Comparison of ENCODE assay signal across 10 cellular contexts in the genomic region with DNA sequence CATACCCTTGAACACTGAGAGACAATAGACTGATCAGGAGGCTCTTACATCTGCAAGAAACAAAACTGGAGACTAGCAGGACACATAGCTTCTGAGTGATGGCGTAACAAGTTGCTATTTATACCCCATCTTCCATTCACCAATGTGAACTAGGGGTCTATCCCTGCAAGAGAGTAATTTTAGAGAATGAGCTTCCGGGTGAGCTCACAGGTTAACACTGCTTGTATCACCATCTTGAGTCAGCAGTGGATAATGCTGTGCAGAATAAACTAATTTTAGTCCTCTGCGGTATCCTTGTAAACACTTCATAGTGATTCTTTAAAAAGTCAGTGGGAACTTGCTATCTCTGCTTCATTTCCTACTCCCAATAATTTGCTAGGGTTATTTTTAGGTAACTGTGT. TPM values are rescaled to one million over a fixed set of nuclear protein-coding genes. Genes with fewer than 3 reads are reported as not detected.
A peak's percentile ranks its signal among the peaks of the same experiment; 100 is the strongest.
DNase-seq lines count a peak whose midpoint lies in the region; FAIRE-seq and TF ChIP-seq lines count a peak whose summit lies in the region.
"Not testable (repeated sequence)": the region's sequence is repeated elsewhere in the genome, so short reads cannot be mapped to it uniquely, and the experiment has no call there.
"Had no signal": no experiment of that assay in that cellular context is flagged by ENCODE, and none has a peak within 500 bp of the region (broad histone marks: within the 10 kb centered on the region; RNA-seq: fewer than 3 reads in every experiment).

No MANE protein-coding gene starts in this region.

- not testable (repeated sequence) for H3K36me3 Mint-ChIP-seq in astrocyte (ENCODE audit: low read depth, unreplicated experiment)

- H3K9ac ChIP-seq in astrocyte (ENCODE audit: low read length): peak overlapping the region; percentile 80

- 81 to 91% methylated on average over 2 to 3 of the region's 3 CpGs for WGBS in sigmoid colon, 2 donors
- WGBS in urinary bladder: 24% methylated on average over 2 of the region's 3 CpGs

- peak overlapping the region; percentile 88 for H3K27ac Mint-ChIP-seq in astrocyte (ENCODE audit: unreplicated experiment)

- peak overlapping the region; percentile 73 for H3K4me2 ChIP-seq in astrocyte (ENCODE audit: low read length)

- H3K4me3 ChIP-seq in AG10803 (ENCODE audit: low read length); left ventricle myocardium inferior; muscle layer of duodenum (ENCODE audit: low read depth in 1 of 2, low read length in 2 of 2); sigmoid colon; urinary bladder (ENCODE audit: low read depth, low read length): not testable (repeated sequence)
- H3K4me3 ChIP-seq in astrocyte (ENCODE audit: insufficient read depth, low read depth, low read length): peak overlapping the region; percentile 19

- TF ChIP-seq EP300 in sigmoid colon (IDR thresholded peaks at IDR 0.05): not testable (repeated sequence)

- not testable (repeated sequence) for H2AFZ ChIP-seq in astrocyte (ENCODE audit: low read depth, low read length)

- H4K20me1 ChIP-seq in astrocyte (ENCODE audit: insufficient read depth, low read length): not testable (repeated sequence)

- not testable (repeated sequence) for H3K27me3 Mint-ChIP-seq in astrocyte (ENCODE audit: low read depth, unreplicated experiment)

- peaks cover 40% of the 10 kb centered on the region for H3K4me1 Mint-ChIP-seq in astrocyte (ENCODE audit: low read depth, unreplicated experiment)

- peaks cover 12% of the 10 kb centered on the region for H3K79me2 ChIP-seq in astrocyte (ENCODE audit: insufficient read depth, low read length)

- H3K27ac ChIP-seq in astrocyte (ENCODE audit: low read depth, low read length): peak overlapping the region; percentile 88
- H3K27ac ChIP-seq in left ventricle myocardium inferior (replicated peaks): peak overlapping the region; percentile 75
- peak overlapping the region; percentile 39 for H3K27ac ChIP-seq in muscle layer of duodenum (ENCODE audit: low read length)
- peak overlapping the region; percentile 65 to 81 (median 70) for H3K27ac ChIP-seq in sigmoid colon
- peak overlapping the region; percentile 38 for H3K27ac ChIP-seq in urinary bladder (ENCODE audit: low read depth)

- H3K27me3 ChIP-seq in astrocyte (ENCODE audit: insufficient read depth, low read length); left ventricle myocardium inferior (ENCODE audit: low read depth); muscle layer of duodenum (ENCODE audit: low read depth, low read length); sigmoid colon: not testable (repeated sequence)

- intact Hi-C loops in left ventricle myocardium inferior (cut with micrococcal nuclease); sigmoid colon (cut with DNase I): not testable (repeated sequence)

- H3K4me1 ChIP-seq in astrocyte (ENCODE audit: insufficient read depth, low read length) (peaks cover 18% of the 10 kb centered on the region), sigmoid colon (peaks cover 0 to 20% (median 5%) of the 10 kb centered on the region in 4 donors)
- not testable (repeated sequence) for H3K4me1 ChIP-seq in left ventricle myocardium inferior; muscle layer of duodenum (ENCODE audit: control insufficient read depth in 1 of 2, insufficient read depth in 2 of 2, low read length in 2 of 2); urinary bladder (ENCODE audit: insufficient read depth)

- H3K36me3 ChIP-seq in astrocyte (ENCODE audit: insufficient read depth, low read length); left ventricle myocardium inferior; muscle layer of duodenum (ENCODE audit: control insufficient read depth in 1 of 2, insufficient read depth in 2 of 2, low read length in 2 of 2); sigmoid colon; urinary bladder (ENCODE audit: insufficient read depth): not testable (repeated sequence)

- not testable (repeated sequence) for H3K9me3 Mint-ChIP-seq in astrocyte (ENCODE audit: unreplicated experiment)

- H3K4me3 Mint-ChIP-seq in astrocyte (ENCODE audit: unreplicated experiment): not testable (repeated sequence)

- not testable (repeated sequence) for TF ChIP-seq CTCF in AG10803 (conservative IDR thresholded peaks at IDR 0.05; ENCODE audit: low read length); astrocyte (IDR thresholded peaks at IDR 0.05; ENCODE audit: insufficient read depth, low read depth, low read length); left ventricle myocardium inferior (IDR thresholded peaks at IDR 0.05; ENCODE audit: borderline replicate concordance); sigmoid colon (IDR thresholded peaks at IDR 0.05)

- DNase-seq in AG10803 (ENCODE audit: low read depth): peak; percentile 62
- DNase-seq in M059J (ENCODE audit: low read depth): peak; percentile 70
- peak; percentile 77 for DNase-seq in astrocyte (ENCODE audit: low read depth)
- peak; percentile 72 for DNase-seq in fibroblast of peridontal ligament (ENCODE audit: extremely low read depth)
- DNase-seq in left ventricle myocardium inferior, sigmoid colon: not testable (repeated sequence)

- not testable (repeated sequence) for H3K9me3 ChIP-seq in astrocyte (ENCODE audit: insufficient read depth, low read depth, low read length); left ventricle myocardium inferior (replicated peaks); muscle layer of duodenum (ENCODE audit: control insufficient read depth in 1 of 2, low read length in 2 of 2); sigmoid colon

- not testable (repeated sequence) for TF ChIP-seq POLR2A in sigmoid colon (IDR thresholded peaks at IDR 0.05)

- FAIRE-seq in astrocyte (lab: Jason Lieb, UNC): peak; percentile 85

RNA-seq across cellular contexts. Expression of a gene that starts 55.0 kb away (rescaled TPM):
- 78.3 and 110 TPM in 2 replicates for total RNA-seq in M059J (2014; rRNA removed; shearing (Covaris generic))
- total RNA-seq in astrocyte (624 and 672 TPM in 2 replicates), left ventricle myocardium inferior (38.7 TPM), sigmoid colon (100 to 1,000 TPM in 2 of 4 donors, 10 to 100 TPM in 2; 28.2 to 150 (median 104) TPM), urinary bladder (32.4 TPM)
- polyA plus RNA-seq in sigmoid colon (10 to 100 TPM in 2 of 3 donors, 1 to 10 TPM in 1; 3.9 to 79.5 (median 22.8) TPM), urinary bladder (809 TPM)
- total RNA-seq: activated CD8-positive, alpha-beta T cell treated with anti-CD3 and anti-CD28 coated beads, Interleukin-2, amount 10 ng/mL, durations not matched to agents 7 days and 5 days; T-helper 17 cell had no signal

Comparison
In these comparisons a context has a peak if more than half of its experiments do, and no peak if none do; other contexts are left out.
1. H3K27ac ChIP-seq: peak in every context shown above with its lines; median percentile 88 in astrocyte; 75 in left ventricle myocardium inferior; 70 in sigmoid colon; 39 in muscle layer of duodenum; 38 in urinary bladder.